Comparison of ENCODE assay signal across 18 cellular contexts in the genomic region with DNA sequence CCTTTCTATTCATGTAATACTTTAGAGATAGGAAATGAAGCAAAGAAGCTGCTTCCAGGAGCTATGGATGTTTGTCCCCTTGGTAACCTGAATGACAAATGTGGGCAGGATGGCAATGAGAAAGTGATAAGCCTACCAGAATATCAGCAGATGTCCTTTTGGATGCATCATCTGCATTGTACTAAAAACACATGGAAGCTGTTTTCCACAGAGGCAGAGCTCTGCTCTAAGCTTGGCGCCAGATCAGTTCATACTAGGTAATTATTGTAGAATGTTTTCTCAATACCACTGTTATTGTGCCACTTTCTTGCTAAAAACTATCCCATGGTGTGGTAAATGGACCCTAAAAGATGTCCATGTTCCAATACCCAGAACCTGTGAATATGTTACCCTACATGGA.
A peak's percentile ranks its signal among the peaks of the same experiment; 100 is the strongest.
DNase-seq lines count a peak whose midpoint lies in the region; ATAC-seq and TF ChIP-seq lines count a peak whose summit lies in the region.
"Had no signal": no experiment of that assay in that cellular context is flagged by ENCODE, and none has a peak within 500 bp of the region (broad histone marks: within the 10 kb centered on the region; RNA-seq: fewer than 3 reads in every experiment).

No MANE protein-coding gene starts in this region.

- H3K4me3 Mint-ChIP-seq in nephron = no peak overlapping the region
- H3K4me3 Mint-ChIP-seq: CD14-positive monocyte; CD8-positive, alpha-beta T cell; H9 had no signal

- H3K4me3 ChIP-seq in fibroblast of mammary gland (ENCODE audit: control insufficient read depth, low read depth, low read length) = no peak overlapping the region

- H3K36me3 Mint-ChIP-seq in nephron (ENCODE audit: low read depth) = no peaks in the 10 kb centered on the region
- H3K36me3 Mint-ChIP-seq: CD8-positive, alpha-beta T cell had no signal

- H3K27ac Mint-ChIP-seq in nephron = peak overlapping the region in 2 of 3 experiments; percentile 83
- H3K27ac Mint-ChIP-seq: CD8-positive, alpha-beta T cell; H9 had no signal

- CTCF ChIA-PET in HEK293T (lab: Yijun Ruan, JAX) = no interaction called here

- POLR2A ChIA-PET in HEK293T (lab: Yijun Ruan, JAX) = no interaction called here

- H3K4me1 Mint-ChIP-seq in nephron = peaks cover 30% of the 10 kb centered on the region

- no peak for ATAC-seq in GM21360 (IDR thresholded peaks at IDR 0.05; ENCODE audit: unreplicated experiment)
- ATAC-seq in HG03442 (IDR thresholded peaks at IDR 0.05; ENCODE audit: unreplicated experiment) = no peak
- ATAC-seq: CD8-positive, alpha-beta T cell; HepG2 had no signal

- no peaks in the 10 kb centered on the region for H3K27me3 Mint-ChIP-seq in nephron (ENCODE audit: low read depth)

- TF ChIP-seq CTCF in fibroblast of mammary gland (conservative IDR thresholded peaks at IDR 0.05; ENCODE audit: control insufficient read depth, insufficient read depth, low read depth, low read length) (no peak), nephron (IDR thresholded peaks at IDR 0.05; ENCODE audit: unreplicated experiment in 3 of 3) (no peak)

- DNase-seq in AG08395 (ENCODE audit: low spot score) (peak; percentile 23), GM03348 (ENCODE audit: low spot score) (peak; percentile 11), fibroblast of mammary gland (ENCODE audit: low read depth) (peak; percentile 25), cerebellar cortex (ENCODE audit: low spot score) (no peak), HEK293T (ENCODE audit: extremely low spot score) (no peak)
- DNase-seq: ACHN; CD8-positive, alpha-beta T cell; COR-L47; DMS153; DMS79 treated with DMSO at 0.1 percent for 48 hours; EL; GOT3; H9 had no signal

- H3K9me3 Mint-ChIP-seq in nephron = peaks cover 7% of the 10 kb centered on the region

TF ChIP-seq in HEK293T, 16 proteins besides CTCF, POLR2A, EP300 and RAD21:
- TF ChIP-seq CTBP1 (IDR thresholded peaks at IDR 0.05; ENCODE audit: borderline replicate concordance) = no peak
- TF ChIP-seq FOXA1 (IDR thresholded peaks at IDR 0.05) = no peak
- TF ChIP-seq FOXK2 (IDR thresholded peaks at IDR 0.05) = no peak
- no peak for TF ChIP-seq BHLHE40 (IDR thresholded peaks at IDR 0.05; ENCODE audit: borderline replicate concordance)
- no peak for TF ChIP-seq ARNT (IDR thresholded peaks at IDR 0.05)
- no peak for TF ChIP-seq FOXM1 (IDR thresholded peaks at IDR 0.05; ENCODE audit: borderline replicate concordance)

Comparison
In these comparisons a context has a peak if more than half of its experiments do, and no peak if none do; other contexts are left out.
1. DNase-seq: peak in AG08395 (single experiment), GM03348 (single experiment) and fibroblast of mammary gland (single experiment); none in cerebellar cortex (single experiment) and HEK293T (single experiment).